In genomic region chr12:106369624-106370346, GRCh38 we compare ENCODE assay signal across 13 cellular contexts. TPM values are rescaled to one million over a fixed set of nuclear protein-coding genes. Genes with fewer than 3 reads are reported as not detected.
DNase-seq lines count a peak whose midpoint lies in the region; ATAC-seq and TF ChIP-seq lines count a peak whose summit lies in the region.
"Had no signal": no experiment of that assay in that cellular context is flagged by ENCODE, and none has a peak within 500 bp of the region (broad histone marks: within the 10 kb centered on the region; RNA-seq: fewer than 3 reads in every experiment).

No MANE protein-coding gene starts in this region.

- intact Hi-C loops in mammary epithelial cell (cut with micrococcal nuclease): no loop called here
- intact Hi-C loops in gastrocnemius medialis (cut with DNase I; ENCODE audit: low total_unique reads): no loop called here

- CTCF ChIA-PET in mammary epithelial cell (lab: Charles Lee; ENCODE audit: low non-redundant PET): no interaction called here

- ATAC-seq in gastrocnemius medialis (no peak), HG03139 (IDR thresholded peaks at IDR 0.05; ENCODE audit: unreplicated experiment) (no peak)
- ATAC-seq: activated T-cell treated with anti-CD3 and anti-CD28 coated beads, Interleukin-2, amount 50 U/mL, for 72 hours; WTC11 had no signal

- dilution Hi-C loops in mammary epithelial cell (cut with HindIII; ENCODE audit: low sequenced_read_pairs): no loop called here

- in situ Hi-C loops in mammary epithelial cell (cut with MboI; ENCODE audit: low sequenced_read_pairs in 2 of 2): no loop called here
- in situ Hi-C loops in gastrocnemius medialis (cut with MboI; ENCODE audit: low sequenced_read_pairs in 4 of 4): no loop called here

- H3K9ac ChIP-seq in mammary epithelial cell (ENCODE audit: insufficient read depth, low read length): no peak overlapping the region

- no peaks in the 10 kb centered on the region for H4K20me1 ChIP-seq in mammary epithelial cell (ENCODE audit: insufficient read depth, low read length)

- no peak for TF ChIP-seq POLR2A in gastrocnemius medialis (IDR thresholded peaks at IDR 0.05)

- DNase-seq in HPDE6-E6E7 (ENCODE audit: extremely low spot score) (peak; percentile 72), mammary epithelial cell (peak; percentile 81), kidney glomerular epithelial cell (lab: John Stamatoyannopoulos, UW) (peak; percentile 66), NCI-H2081 (lab: John Stamatoyannopoulos, UW) (no peak), gastrocnemius medialis (no peak), NCI-H1048 (lab: John Stamatoyannopoulos, UW) (no peak)
- DNase-seq: activated T-cell treated with anti-CD3 and anti-CD28 coated beads, Interleukin-2, amount 50 U/mL, for 72 hours; hypothalamus; Right ventricle myocardium superior; sigmoid colon had no signal

- no peaks in the 10 kb centered on the region for H3K27me3 ChIP-seq in ACC112 (ENCODE audit: insufficient read depth, low read length)
- H3K27me3 ChIP-seq in mammary epithelial cell (ENCODE audit: insufficient read depth, low read length): no peaks in the 10 kb centered on the region
- H3K27me3 ChIP-seq in gastrocnemius medialis: no peaks in the 10 kb centered on the region
- H3K27me3 ChIP-seq: sigmoid colon had no signal

- H3K36me3 ChIP-seq in ACC112 (ENCODE audit: insufficient read depth, low read length) (peaks cover 11% of the 10 kb centered on the region), mammary epithelial cell (ENCODE audit: insufficient read depth, low read length) (peaks cover 8% of the 10 kb centered on the region), gastrocnemius medialis (peaks cover 0 to 20% of the 10 kb centered on the region in 2 donors)

- peak overlapping the region; percentile 65 for H3K27ac ChIP-seq in ACC112 (ENCODE audit: low read depth, low read length)
- peak overlapping the region; percentile 71 for H3K27ac ChIP-seq in mammary epithelial cell (ENCODE audit: insufficient read depth, low read depth, low read length)
- no peak overlapping the region for H3K27ac ChIP-seq in gastrocnemius medialis
- H3K27ac ChIP-seq: sigmoid colon had no signal

- peaks cover 14% of the 10 kb centered on the region for H3K4me1 ChIP-seq in ACC112 (ENCODE audit: control insufficient read depth, insufficient read depth, low read length, unreplicated experiment)
- H3K4me1 ChIP-seq in mammary epithelial cell (ENCODE audit: insufficient read depth, low read length): peaks cover 15% of the 10 kb centered on the region
- H3K4me1 ChIP-seq in gastrocnemius medialis: no peaks in the 10 kb centered on the region
- H3K4me1 ChIP-seq: sigmoid colon had no signal

- peak overlapping the region; percentile 8 for H2AFZ ChIP-seq in ACC112 (ENCODE audit: low read length, unreplicated experiment)
- peak overlapping the region; percentile 80 for H2AFZ ChIP-seq in mammary epithelial cell (ENCODE audit: low read depth, low read length)

- H3K79me2 ChIP-seq in ACC112 (ENCODE audit: control insufficient read depth, insufficient read depth, low read length, unreplicated experiment) (no peaks in the 10 kb centered on the region), mammary epithelial cell (ENCODE audit: insufficient read depth, low read length) (no peaks in the 10 kb centered on the region)

- TSS peak; percentile 31 for BruUV-seq in mammary epithelial cell (replicated peaks; lab: Mats Ljungman, UMichigan)

- 47% methylated on average over 6 of the region's 6 CpGs for WGBS in mammary epithelial cell (ENCODE audit: low coverage, missing lambda C conversion rate)

- H3K4me2 ChIP-seq in mammary epithelial cell (ENCODE audit: insufficient read depth, low read depth, low read length): peak overlapping the region; percentile 68

- H3K9me3 ChIP-seq in mammary epithelial cell (replicated peaks; ENCODE audit: insufficient read depth, low read length): no peaks in the 10 kb centered on the region
- H3K9me3 ChIP-seq in gastrocnemius medialis: no peaks in the 10 kb centered on the region
- H3K9me3 ChIP-seq: sigmoid colon had no signal

- no peak for TF ChIP-seq CTCF in mammary epithelial cell (conservative IDR thresholded peaks at IDR 0.05 in 1 of 2, IDR thresholded peaks at IDR 0.05 in 1 of 2; ENCODE audit: extremely low read depth in 1 of 2, insufficient read depth in 1 of 2, low read depth in 1 of 2, low read length in 2 of 2)
- TF ChIP-seq CTCF in gastrocnemius medialis (IDR thresholded peaks at IDR 0.05 in 4 of 5, conservative IDR thresholded peaks at IDR 0.05 in 1 of 5): no peak

- H3K4me3 ChIP-seq in ACC112 (ENCODE audit: low read depth, low read length) (0 out of 2 replicates have a peak overlapping the region, but pooled peaks have one; percentile 0), mammary epithelial cell (replicated peaks in 1 of 3; ENCODE audit: insufficient read depth in 1 of 3, low read depth in 2 of 3, low read length in 3 of 3) (no peak overlapping the region), gastrocnemius medialis (no peak overlapping the region)
- H3K4me3 ChIP-seq: sigmoid colon had no signal

RNA-seq across cellular contexts. Expression of gene POLR3B, which starts 12.2 kb away (rescaled TPM):
- total RNA-seq in mammary epithelial cell (10 to 100 TPM; 13.3 TPM), gastrocnemius medialis (1 to 10 TPM; 4.2 to 9.5 (median 6.4) TPM)
- 8.9 TPM for polyA plus RNA-seq in mammary epithelial cell
- polyA minus RNA-seq in mammary epithelial cell: 22.2 TPM

Comparison
In these comparisons a context has a peak if more than half of its experiments do, and no peak if none do; other contexts are left out.
1. H3K27ac ChIP-seq: peak in ACC112 (single experiment) and mammary epithelial cell (single experiment); none in gastrocnemius medialis (0 of 4).
2. DNase-seq: peak in HPDE6-E6E7 (single experiment), mammary epithelial cell (single experiment) and kidney glomerular epithelial cell (single experiment); none in NCI-H2081 (0 of 2), gastrocnemius medialis (0 of 2) and NCI-H1048 (single experiment).